19 cellular contexts compared by ENCODE assay signal in genomic region chr20:61911824-61912223, GRCh38.
DNase-seq lines count a peak whose midpoint lies in the region; ATAC-seq, FAIRE-seq and TF ChIP-seq lines count a peak whose summit lies in the region.
"Had no signal": no experiment of that assay in that cellular context is flagged by ENCODE, and none has a peak within 500 bp of the region (broad histone marks: within the 10 kb centered on the region; RNA-seq: fewer than 3 reads in every experiment).

No MANE protein-coding gene starts in this region.

- ATAC-seq in stimulated activated naive B cell treated with anti-CD40 and anti-IgM and Interleukin-4, amounts not matched to agents 10 μg/mL and 1 μg/mL and 100 μg/mL, for 72 hours (replicated peaks), result no peak
- ATAC-seq: GM23338 had no signal

- H3K27ac Mint-ChIP-seq in MCF 10A (ENCODE audit: low read depth, unreplicated experiment), result no peak overlapping the region
- no peak overlapping the region for H3K27ac Mint-ChIP-seq in stimulated activated naive B cell treated with anti-CD40 and anti-IgM and Interleukin-4, amounts not matched to agents 10 μg/mL and 1 μg/mL and 100 μg/mL, for 72 hours
- H3K27ac Mint-ChIP-seq: CD4-positive, CD25-positive, alpha-beta regulatory T cell; GM23338 had no signal

- WGBS in mammary epithelial cell (ENCODE audit: low coverage, missing lambda C conversion rate), result 84% methylated on average over 7 of the region's 7 CpGs

- no peak overlapping the region for H3K4me3 Mint-ChIP-seq in MCF 10A (ENCODE audit: unreplicated experiment)
- no peak overlapping the region for H3K4me3 Mint-ChIP-seq in stimulated activated naive B cell treated with anti-CD40 and anti-IgM and Interleukin-4, amounts not matched to agents 10 μg/mL and 1 μg/mL and 100 μg/mL, for 72 hours
- H3K4me3 Mint-ChIP-seq: CD8-positive, alpha-beta memory T cell; GM23338 had no signal

- H4K20me1 ChIP-seq in mammary epithelial cell (ENCODE audit: insufficient read depth, low read length) (no peaks in the 10 kb centered on the region), Loucy (ENCODE audit: insufficient read depth, low read length, poor library complexity, severe bottlenecking) (no peaks in the 10 kb centered on the region)

- DNase-seq in MCF 10A (ENCODE audit: unreplicated experiment) (no peak), mammary epithelial cell (no peak), bronchial epithelial cell (ENCODE audit: low read depth) (no peak), 8988T (no peak)
- no peak for DNase-seq in activated CD4-positive, alpha-beta T cell treated with anti-CD3 and anti-CD28 coated beads, Interleukin-2, amount 50 U/mL, for 48 hours
- no peak for DNase-seq in stimulated activated naive B cell treated with anti-CD40 and anti-IgM and Interleukin-4, amounts not matched to agents 10 μg/mL and 1 μg/mL and 100 μg/mL, for 72 hours
- DNase-seq: C1 segment of cervical spinal cord; CD4-positive, CD25-positive, alpha-beta regulatory T cell; CD8-positive, alpha-beta memory T cell; COR-L47; GDM1; HCEC 1CT had no signal

- peaks cover 5% of the 10 kb centered on the region for H3K9me3 ChIP-seq in mammary epithelial cell (replicated peaks; ENCODE audit: insufficient read depth, low read length)
- H3K9me3 ChIP-seq in Loucy (ENCODE audit: insufficient read depth, low read depth, low read length), result no peaks in the 10 kb centered on the region

- no peaks in the 10 kb centered on the region for H3K27me3 ChIP-seq in mammary epithelial cell (ENCODE audit: insufficient read depth, low read length)
- no peaks in the 10 kb centered on the region for H3K27me3 ChIP-seq in Loucy (ENCODE audit: insufficient read depth, low read length, poor library complexity, severe bottlenecking)
- no peaks in the 10 kb centered on the region for H3K27me3 ChIP-seq in bronchial epithelial cell (ENCODE audit: control insufficient read depth, insufficient read depth, low read length)

- H2AFZ ChIP-seq in mammary epithelial cell (ENCODE audit: low read depth, low read length) (no peak overlapping the region), Loucy (ENCODE audit: low read length) (no peak overlapping the region)
- H2AFZ ChIP-seq: GM23338 had no signal

- peaks cover 9% of the 10 kb centered on the region for H3K36me3 Mint-ChIP-seq in MCF 10A (ENCODE audit: insufficient read depth, unreplicated experiment)
- no peaks in the 10 kb centered on the region for H3K36me3 Mint-ChIP-seq in stimulated activated naive B cell treated with anti-CD40 and anti-IgM and Interleukin-4, amounts not matched to agents 10 μg/mL and 1 μg/mL and 100 μg/mL, for 72 hours
- H3K36me3 Mint-ChIP-seq: CD4-positive, CD25-positive, alpha-beta regulatory T cell; CD8-positive, alpha-beta memory T cell had no signal

- in situ Hi-C loops in mammary epithelial cell (cut with MboI; ENCODE audit: low sequenced_read_pairs in 2 of 2), result no loop called here

- no peaks in the 10 kb centered on the region for H3K27me3 Mint-ChIP-seq in MCF 10A (ENCODE audit: insufficient read depth, unreplicated experiment)
- H3K27me3 Mint-ChIP-seq in stimulated activated naive B cell treated with anti-CD40 and anti-IgM and Interleukin-4, amounts not matched to agents 10 μg/mL and 1 μg/mL and 100 μg/mL, for 72 hours, result peaks cover 24 to 36% of the 10 kb centered on the region in 2 donors
- H3K27me3 Mint-ChIP-seq: CD4-positive, CD25-positive, alpha-beta regulatory T cell had no signal

- H3K36me3 ChIP-seq in mammary epithelial cell (ENCODE audit: insufficient read depth, low read length) (no peaks in the 10 kb centered on the region), Loucy (ENCODE audit: insufficient read depth, low read length) (peaks cover 21% of the 10 kb centered on the region; the same call in 1 of the 2 replicates), bronchial epithelial cell (ENCODE audit: control insufficient read depth, insufficient read depth, low read length) (no peaks in the 10 kb centered on the region)

- H3K9me2 ChIP-seq in Loucy (replicated peaks; ENCODE audit: low read depth, low read length), result no peaks in the 10 kb centered on the region

- POLR2A ChIA-PET in MCF 10A (lab: Yijun Ruan, JAX), result no interaction called here

- H3K9ac ChIP-seq in mammary epithelial cell (ENCODE audit: insufficient read depth, low read length) (no peak overlapping the region), Loucy (ENCODE audit: low read depth, low read length, poor library complexity, severe bottlenecking) (no peak overlapping the region)
- H3K9ac ChIP-seq: KMS-11 had no signal

- TF ChIP-seq CTCF in MCF 10A (IDR thresholded peaks at IDR 0.05; ENCODE audit: unreplicated experiment), result no peak
- TF ChIP-seq CTCF in mammary epithelial cell (conservative IDR thresholded peaks at IDR 0.05 in 1 of 2, IDR thresholded peaks at IDR 0.05 in 1 of 2; ENCODE audit: extremely low read depth in 1 of 2, insufficient read depth in 1 of 2, low read depth in 1 of 2, low read length in 2 of 2), result no peak
- TF ChIP-seq CTCF in Loucy (conservative IDR thresholded peaks at IDR 0.05; ENCODE audit: low read length), result no peak
- no peak for TF ChIP-seq CTCF in bronchial epithelial cell (IDR thresholded peaks at IDR 0.05; ENCODE audit: insufficient read depth, low read length, severe bottlenecking)

- H3K4me1 Mint-ChIP-seq in MCF 10A (ENCODE audit: insufficient read depth, unreplicated experiment), result no peaks in the 10 kb centered on the region
- peaks cover 12 to 16% of the 10 kb centered on the region in 2 donors for H3K4me1 Mint-ChIP-seq in stimulated activated naive B cell treated with anti-CD40 and anti-IgM and Interleukin-4, amounts not matched to agents 10 μg/mL and 1 μg/mL and 100 μg/mL, for 72 hours
- H3K4me1 Mint-ChIP-seq: CD4-positive, CD25-positive, alpha-beta regulatory T cell; GM23338 had no signal

- H3K4me1 ChIP-seq in mammary epithelial cell (ENCODE audit: insufficient read depth, low read length) (no peaks in the 10 kb centered on the region), Loucy (ENCODE audit: insufficient read depth, low read length, poor library complexity, severe bottlenecking) (peaks cover 27% of the 10 kb centered on the region)

- CTCF ChIA-PET in MCF 10A (lab: Yijun Ruan, JAX), result interaction anchor here (0.6 to 3.0 kb wide), 5 partner anchors 16 to 1221 kb away, joined by 3 to 16 read pairs (median 3); no protein-coding TSS in a partner anchor
- CTCF ChIA-PET in mammary epithelial cell (lab: Charles Lee; ENCODE audit: low non-redundant PET), result no interaction called here

- intact Hi-C loops in MCF 10A (cut with micrococcal nuclease), result no loop called here
- intact Hi-C loops in mammary epithelial cell (cut with micrococcal nuclease), result no loop called here

- no peak overlapping the region for H3K27ac ChIP-seq in mammary epithelial cell (ENCODE audit: insufficient read depth, low read depth, low read length)
- H3K27ac ChIP-seq: 22Rv1, KMS-11 had no signal

- dilution Hi-C loops in mammary epithelial cell (cut with HindIII; ENCODE audit: low sequenced_read_pairs), result no loop called here

- H3K4me2 ChIP-seq in mammary epithelial cell (ENCODE audit: insufficient read depth, low read depth, low read length) (no peak overlapping the region), Loucy (ENCODE audit: low read depth, low read length, poor library complexity, severe bottlenecking) (peak overlapping the region; percentile 63)
- H3K4me2 ChIP-seq: GM23338, KMS-11 had no signal

- H3K79me2 ChIP-seq in mammary epithelial cell (ENCODE audit: insufficient read depth, low read length) (no peaks in the 10 kb centered on the region), Loucy (ENCODE audit: insufficient read depth, low read length) (no peaks in the 10 kb centered on the region)

- BruUV-seq in MCF 10A (replicated peaks; lab: Mats Ljungman, UMichigan) (TSS peak; percentile 24), mammary epithelial cell (replicated peaks; lab: Mats Ljungman, UMichigan) (no TSS peak)

- FAIRE-seq in bronchial epithelial cell (lab: Jason Lieb, UNC), result peak; percentile 7
- FAIRE-seq: D721Med, GM19239, H54 had no signal

- H3K4me3 ChIP-seq in mammary epithelial cell (replicated peaks in 1 of 3; ENCODE audit: insufficient read depth in 1 of 3, low read depth in 2 of 3, low read length in 3 of 3), result no peak overlapping the region
- H3K4me3 ChIP-seq in Loucy (ENCODE audit: low read length, poor library complexity, severe bottlenecking), result peak overlapping the region; percentile 47
- H3K4me3 ChIP-seq in bronchial epithelial cell (ENCODE audit: low read depth, low read length), result no peak overlapping the region
- H3K4me3 ChIP-seq: GM23338 had no signal

- H3F3A ChIP-seq in Loucy (ENCODE audit: low read depth), result peaks cover 2% of the 10 kb centered on the region; the same call in 1 of the 2 replicates

- H3K9me3 Mint-ChIP-seq in MCF 10A (ENCODE audit: unreplicated experiment), result peaks cover 8% of the 10 kb centered on the region
- H3K9me3 Mint-ChIP-seq in stimulated activated naive B cell treated with anti-CD40 and anti-IgM and Interleukin-4, amounts not matched to agents 10 μg/mL and 1 μg/mL and 100 μg/mL, for 72 hours, result peaks cover 5 to 6% of the 10 kb centered on the region in 2 donors
- H3K9me3 Mint-ChIP-seq: CD4-positive, CD25-positive, alpha-beta regulatory T cell; CD8-positive, alpha-beta memory T cell; GM23338 had no signal
